Comparison of ENCODE assay signal across 8 cellular contexts in genomic region chr3:184248454-184249411, GRCh38. TPM values are rescaled to one million over a fixed set of nuclear protein-coding genes. Genes with fewer than 3 reads are reported as not detected.
DNase-seq lines count a peak whose midpoint lies in the region; ATAC-seq and TF ChIP-seq lines count a peak whose summit lies in the region.

ALG3 (minus strand) TSS chr3:184248962; CDS start chr3:184248940, 22 bp downstream.

- intact Hi-C loops in CD4-positive, alpha-beta memory T cell (cut with micrococcal nuclease), result loop anchor here (1.0 to 5.0 kb wide), 9 partner anchors 12 to 1339 kb away; partner anchors contain the start of genes ABCC5, ABCF3, AP2M1 and EIF2B5

- no peaks in the 10 kb centered on the region for H3K27me3 ChIP-seq in CD4-positive, alpha-beta memory T cell (ENCODE audit: insufficient read depth, low read length)
- H3K27me3 ChIP-seq in OCI-LY3 (ENCODE audit: low read depth, low read length) (no peaks in the 10 kb centered on the region), mucosa of rectum (ENCODE audit: control insufficient read depth in 2 of 2, insufficient read depth in 2 of 2, low read length in 2 of 2) (no peaks in the 10 kb centered on the region)

- peak within 1 kb of the TSS; percentile 88 to 99 (median 96) for H3K4me3 Mint-ChIP-seq in CD4-positive, alpha-beta memory T cell

- H3K36me3 ChIP-seq in CD4-positive, alpha-beta memory T cell (ENCODE audit: insufficient read depth, low read length), result peaks cover 20% of the 10 kb centered on the region
- peaks cover 10% of the 10 kb centered on the region for H3K36me3 ChIP-seq in OCI-LY3 (replicated peaks; ENCODE audit: low read depth, low read length)
- H3K36me3 ChIP-seq in mucosa of rectum (ENCODE audit: control insufficient read depth in 2 of 2, insufficient read depth in 2 of 2, low read length in 2 of 2), result peaks cover 18 to 20% of the 10 kb centered on the region in 2 donors

- no peak for TF ChIP-seq CTCF in OCI-LY3 (IDR thresholded peaks at IDR 0.05; ENCODE audit: low read depth, low read length)
- no peak for TF ChIP-seq CTCF in epithelial cell of proximal tubule (conservative IDR thresholded peaks at IDR 0.05; ENCODE audit: low read depth, low read length)

- H3K9ac ChIP-seq in OCI-LY3 (ENCODE audit: low read length), result peak within 1 kb of the TSS; percentile 97
- H3K9ac ChIP-seq in mucosa of rectum (ENCODE audit: low read depth in 1 of 2, low read length in 2 of 2), result peak within 1 kb of the TSS; percentile 82 to 92

- H3K36me3 Mint-ChIP-seq in CD4-positive, alpha-beta memory T cell, result peaks cover 22 to 34% of the 10 kb centered on the region in 2 donors

- CTCF ChIA-PET in CD4-positive, alpha-beta memory T cell (lab: Charles Lee; ENCODE audit: partially characterized antibody), result interaction anchor here (0.9 to 8.9 kb wide), 5 partner anchors 21 to 364 kb away, joined by 3 to 76 read pairs (median 8); partner anchors contain the start of genes PARL and VWA5B2

- peaks cover 0 to 3% (median 0%) of the 10 kb centered on the region in 8 donors for H3K9me3 Mint-ChIP-seq in CD4-positive, alpha-beta memory T cell

- H3K4me1 Mint-ChIP-seq in CD4-positive, alpha-beta memory T cell, result peaks cover 8 to 20% (median 12%) of the 10 kb centered on the region in 4 donors

- peak within 1 kb of the TSS; percentile 92 to 100 (median 96) for H3K27ac Mint-ChIP-seq in CD4-positive, alpha-beta memory T cell

- H3K27ac ChIP-seq in CD4-positive, alpha-beta memory T cell (ENCODE audit: low read depth, low read length), result peak within 1 kb of the TSS; percentile 66
- H3K27ac ChIP-seq in OCI-LY3 (ENCODE audit: low read length) (peak within 1 kb of the TSS; percentile 84), mucosa of rectum (ENCODE audit: low read depth in 2 of 2, low read length in 2 of 2) (peak within 1 kb of the TSS; percentile 59 to 92)

- H4K20me1 ChIP-seq in OCI-LY3 (ENCODE audit: insufficient read depth, low read length), result no peaks in the 10 kb centered on the region

- H2AFZ ChIP-seq in OCI-LY3 (ENCODE audit: low read depth, low read length), result peak within 1 kb of the TSS; percentile 100

- peaks cover 0 to 4% of the 10 kb centered on the region in 2 donors for H3K27me3 Mint-ChIP-seq in CD4-positive, alpha-beta memory T cell

- peaks cover 62% of the 10 kb centered on the region for H3K79me2 ChIP-seq in OCI-LY3 (ENCODE audit: low read length)

- DNase-seq in CD4-positive, alpha-beta memory T cell, result peak; percentile 83 to 87 (median 84)
- peak; percentile 82 for DNase-seq in HT1080 (ENCODE audit: low read depth)
- peak; percentile 85 for DNase-seq in activated T-cell treated with anti-CD3 and anti-CD28 coated beads for 48 hours (ENCODE audit: low read depth)
- peak; percentile 35 for DNase-seq in epithelial cell of proximal tubule (ENCODE audit: low read depth)
- peak; percentile 80 for DNase-seq in stimulated activated CD8-positive, alpha-beta memory T cell treated with anti-CD3 and anti-CD28 coated beads, Interleukin-4, amount 100 ng/mL, for 24 hours (ENCODE audit: low read depth)

- peak within 1 kb of the TSS; percentile 92 for H3K4me2 ChIP-seq in OCI-LY3 (ENCODE audit: low read length)

- peaks cover 11% of the 10 kb centered on the region for H3K4me1 ChIP-seq in CD4-positive, alpha-beta memory T cell (ENCODE audit: insufficient read depth, low read length)
- H3K4me1 ChIP-seq in OCI-LY3 (ENCODE audit: low read length) (peaks cover 9% of the 10 kb centered on the region), mucosa of rectum (ENCODE audit: control insufficient read depth in 2 of 2, insufficient read depth in 2 of 2, low read length in 2 of 2) (peaks cover 8 to 11% of the 10 kb centered on the region in 2 donors)

- peak; percentile 43 for ATAC-seq in GM19452 (IDR thresholded peaks at IDR 0.05; ENCODE audit: unreplicated experiment)

- peak within 1 kb of the TSS; percentile 92 to 99 for H3K4me3 ChIP-seq in CD4-positive, alpha-beta memory T cell (ENCODE audit: low read length in 2 of 2)
- H3K4me3 ChIP-seq in OCI-LY3 (ENCODE audit: low read length) (peak within 1 kb of the TSS; percentile 93), epithelial cell of proximal tubule (ENCODE audit: low read depth, low read length) (peak within 1 kb of the TSS; percentile 88), mucosa of rectum (ENCODE audit: low read length in 2 of 2) (peak within 1 kb of the TSS; percentile 74 to 99)

- POLR2A ChIA-PET in CD4-positive, alpha-beta memory T cell (lab: Charles Lee; ENCODE audit: partially characterized antibody), result interaction anchor here (1.1 to 2.0 kb wide), 5 partner anchors 11 to 113 kb away, joined by 3 to 16 read pairs (median 5); partner anchors contain the start of genes CAMK2N2, CLCN2, EIF2B5 and POLR2H

- no peaks in the 10 kb centered on the region for H3K9me3 ChIP-seq in CD4-positive, alpha-beta memory T cell (ENCODE audit: control insufficient read depth in 1 of 2, low read length in 2 of 2)
- no peaks in the 10 kb centered on the region for H3K9me3 ChIP-seq in OCI-LY3 (ENCODE audit: insufficient read depth, low read length)
- no peaks in the 10 kb centered on the region for H3K9me3 ChIP-seq in mucosa of rectum (ENCODE audit: control insufficient read depth in 2 of 2, low read length in 2 of 2)

RNA-seq across cellular contexts. Expression of gene ALG3, which starts in this region (rescaled TPM):
- 10 to 100 TPM; 37.5 to 40.6 TPM for total RNA-seq in CD4-positive, alpha-beta memory T cell
- 10 to 100 TPM; 56.5 to 67.8 TPM for polyA plus RNA-seq in CD4-positive, alpha-beta memory T cell
- 93.3 and 146 TPM in 2 replicates for total RNA-seq in HT1080 (2014; rRNA removed; shearing (Covaris generic))
- 156 and 176 TPM in 2 replicates for polyA plus RNA-seq in HT1080 (2015; cell fraction: cytosol; rRNA removed)
- polyA plus RNA-seq in HT1080 (2015; cell fraction: nucleus; rRNA removed), result 155 and 171 TPM in 2 replicates
- total RNA-seq in epithelial cell of proximal tubule, result 59.7 and 78.1 TPM in 2 replicates

Comparison
In these comparisons a context has a peak if more than half of its experiments do, and no peak if none do; other contexts are left out.
1. Peak in every context shown above with its lines: DNase-seq, ATAC-seq, H3K4me3 ChIP-seq and H3K27ac ChIP-seq.
2. DNase-seq: peak in every context shown above with its lines; median percentile 85 in activated T-cell treated with anti-CD3 and anti-CD28 coated beads for 48 hours; 84 in CD4-positive, alpha-beta memory T cell; 82 in HT1080; 80 in stimulated activated CD8-positive, alpha-beta memory T cell treated with anti-CD3 and anti-CD28 coated beads, Interleukin-4, amount 100 ng/mL, for 24 hours; 35 in epithelial cell of proximal tubule.